ENCODE assay signal across 7 cellular contexts in genomic region chr17:46417907-46418306, GRCh38. TPM values are rescaled to one million over a fixed set of nuclear protein-coding genes. Genes with fewer than 3 reads are reported as not detected.
DNase-seq lines count a peak whose midpoint lies in the region; ATAC-seq, FAIRE-seq and TF ChIP-seq lines count a peak whose summit lies in the region.
"Not testable (repeated sequence)": the region's sequence is repeated elsewhere in the genome, so short reads cannot be mapped to it uniquely, and the experiment has no call there.

No MANE protein-coding gene starts in this region.

- not testable (repeated sequence) for H3K9ac ChIP-seq in K562 (ENCODE audit: insufficient read depth in 1 of 2, low read depth in 2 of 2, low read length in 2 of 2)

- not testable (repeated sequence) for H3K36me3 Mint-ChIP-seq in endothelial cell (ENCODE audit: low read depth, unreplicated experiment); natural killer cell

- H2AFZ ChIP-seq in K562 (ENCODE audit: low read depth, low read length), result not testable (repeated sequence)

- not testable (repeated sequence) for BruUV-seq in K562 (replicated peaks; lab: Mats Ljungman, UMichigan)

- TF ChIP-seq CTCF in HL-60 (IDR thresholded peaks at IDR 0.05; ENCODE audit: insufficient read depth, low read length); RWPE2 (IDR thresholded peaks at IDR 0.05; ENCODE audit: poor library complexity, severe bottlenecking); K562 (IDR thresholded peaks at IDR 0.05 in 2 of 3, conservative IDR thresholded peaks at IDR 0.05 in 1 of 3; ENCODE audit: insufficient read depth in 2 of 3, low read depth in 1 of 3, low read length in 3 of 3); endothelial cell (IDR thresholded peaks at IDR 0.05; ENCODE audit: unreplicated experiment); foreskin keratinocyte (conservative IDR thresholded peaks at IDR 0.05); natural killer cell (IDR thresholded peaks at IDR 0.05): not testable (repeated sequence)

- TF ChIP-seq EP300 in K562 (IDR thresholded peaks at IDR 0.05; ENCODE audit: low read length), result not testable (repeated sequence)

- TF ChIP-seq POLR2A in K562 (conservative IDR thresholded peaks at IDR 0.05), result not testable (repeated sequence)

- not testable (repeated sequence) for FAIRE-seq in K562 (lab: Jason Lieb, UNC)

- H3K36me3 ChIP-seq in RWPE2 (ENCODE audit: low read depth); K562 (ENCODE audit: control insufficient read depth, insufficient read depth, low read length): not testable (repeated sequence)

- ATAC-seq in RWPE2 (ENCODE audit: low read depth), result peak; percentile 87
- ATAC-seq in K562, result 0 out of 3 replicates have a peak, but pooled peaks have one; percentile 34
- ATAC-seq in foreskin keratinocyte, result peak; percentile 35
- ATAC-seq in natural killer cell, result peak in 2 of 3 donors; percentile 41 to 60

- H3K27me3 Mint-ChIP-seq in endothelial cell (ENCODE audit: unreplicated experiment); natural killer cell (ENCODE audit: low read depth in 2 of 2): not testable (repeated sequence)

- intact Hi-C loops in K562 (cut with micrococcal nuclease); natural killer cell (cut with micrococcal nuclease): not testable (repeated sequence)

- H3K9me3 Mint-ChIP-seq in endothelial cell (ENCODE audit: unreplicated experiment); natural killer cell: not testable (repeated sequence)

- H3K27ac ChIP-seq in HL-60 (replicated peaks); RWPE2 (ENCODE audit: poor library complexity, severe bottlenecking); K562 (ENCODE audit: extremely low read depth, low read depth, low read length); foreskin keratinocyte: not testable (repeated sequence)

- H3K9me1 ChIP-seq in K562 (ENCODE audit: control insufficient read depth, insufficient read depth, low read length), result not testable (repeated sequence)

- peak; percentile 15 for DNase-seq in ELR (ENCODE audit: low read depth)
- DNase-seq in HL-60 (ENCODE audit: low read depth in 1 of 2, low spot score in 1 of 2), result peak; percentile 77 to 88
- not testable (repeated sequence) for DNase-seq in RWPE2 (ENCODE audit: low spot score); K562 (ENCODE audit: extremely low read depth in 1 of 4, low spot score in 3 of 4); endothelial cell (ENCODE audit: low spot score); natural killer cell
- DNase-seq in foreskin keratinocyte, result peak; percentile 21 to 27

- in situ Hi-C loops in K562 (cut with MboI), result not testable (repeated sequence)

- POLR2A ChIA-PET in K562 (lab: Yijun Ruan, JAX), result not testable (repeated sequence)

- H3K79me2 ChIP-seq in K562 (ENCODE audit: control insufficient read depth, insufficient read depth, low read length), result not testable (repeated sequence)

- not testable (repeated sequence) for H3K27me3 ChIP-seq in HL-60 (ENCODE audit: insufficient read depth, poor library complexity, severe bottlenecking); RWPE2 (ENCODE audit: insufficient read depth, poor library complexity, severe bottlenecking); K562 (ENCODE audit: control insufficient read depth in 2 of 2, insufficient read depth in 2 of 2, low read length in 2 of 2); foreskin keratinocyte

- not testable (repeated sequence) for H3K4me2 ChIP-seq in K562 (ENCODE audit: insufficient read depth, low read length)

- no CpG with 5 or more reads among the region's 7 CpGs for WGBS in K562 (ENCODE audit: insufficient coverage, low coverage, missing lambda C conversion rate)

- H4K20me1 ChIP-seq in K562 (replicated peaks; ENCODE audit: control insufficient read depth, insufficient read depth, low read length), result not testable (repeated sequence)

- TF ChIP-seq RAD21 in K562 (CRISPR knock-in tag; conservative IDR thresholded peaks at IDR 0.05 in 1 of 2, IDR thresholded peaks at IDR 0.05 in 1 of 2), result not testable (repeated sequence)

- not testable (repeated sequence) for H3K4me1 ChIP-seq in RWPE2 (ENCODE audit: insufficient read depth, poor library complexity, severe bottlenecking); K562 (replicated peaks in 1 of 2; ENCODE audit: control insufficient read depth in 2 of 2, insufficient read depth in 2 of 2, low read length in 2 of 2); foreskin keratinocyte

- peak overlapping the region; percentile 48 for H3K27ac Mint-ChIP-seq in endothelial cell (ENCODE audit: unreplicated experiment)
- not testable (repeated sequence) for H3K27ac Mint-ChIP-seq in natural killer cell

- H3K9me3 ChIP-seq in RWPE2 (ENCODE audit: severe bottlenecking); K562 (replicated peaks; ENCODE audit: control insufficient read depth, insufficient read depth, low read depth, low read length): not testable (repeated sequence)

- CTCF ChIA-PET in K562 (lab: Yijun Ruan, JAX; ENCODE audit: low intra/inter-chr PET ratio), result not testable (repeated sequence)

- not testable (repeated sequence) for H3K4me3 ChIP-seq in HL-60 (replicated peaks; ENCODE audit: insufficient read depth, low read length); RWPE2 (ENCODE audit: severe bottlenecking); K562

- H3K4me3 Mint-ChIP-seq in endothelial cell (ENCODE audit: unreplicated experiment); natural killer cell: not testable (repeated sequence)

- not testable (repeated sequence) for H3K4me1 Mint-ChIP-seq in endothelial cell (ENCODE audit: unreplicated experiment); natural killer cell

RNA-seq across cellular contexts. Expression of gene ARL17B, which starts 56.3 kb away (rescaled TPM):
- total RNA-seq in K562 (2011; cell fraction: chromatin; rRNA removed; ENCODE audit: low replicate concordance), result 15.3 and 31.1 TPM in 2 replicates
- 6.5 and 8.8 TPM in 2 replicates for total RNA-seq in K562 (2011; cell fraction: nucleolus; rRNA removed)
- 11.1 and 13.6 TPM in 2 replicates for total RNA-seq in K562 (2011; cell fraction: nucleoplasm; rRNA removed)
- total RNA-seq in K562 (2014; rRNA removed) (4.4 and 8.2 TPM in 2 replicates), K562 (2014; rRNA removed; fragmentation: Illumina TruSeq; extraction: Trizol) (5.0 and 6.2 TPM in 2 replicates), K562 (2015; rRNA removed; fragmentation: Illumina TruSeq; extraction: Trizol) (4.0 and 4.5 TPM in 2 replicates), K562 (2021) (11.9 and 12.1 TPM in 2 replicates), endothelial cell (ENCODE audit: unreplicated experiment) (9.5 TPM), foreskin keratinocyte (6.5 and 11.3 TPM in 2 replicates), natural killer cell (10 to 100 TPM; 18.6 to 30.3 (median 20.0) TPM)
- polyA plus RNA-seq in K562 (2011; rRNA removed) (5.7 and 8.4 TPM in 2 replicates), K562 (2014; fragmentation: Illumina TruSeq; extraction: Trizol) (3.4 and 7.2 TPM in 2 replicates), K562 (2014; fragmentation: Nextera tagmentation; extraction: Ambion mirVana) (10 to 100 TPM; 19.3 to 24.2 TPM), K562 (2014; rRNA removed) (7.0 and 14.5 TPM in 2 replicates), foreskin keratinocyte (8.5 and 12.2 TPM in 2 replicates)
- 1.4 and 2.4 TPM in 2 replicates for polyA plus RNA-seq in K562 (2011; cell fraction: cytosol; rRNA removed)
- polyA plus RNA-seq in K562 (2011; cell fraction: nucleus; rRNA removed), result 13.0 and 14.0 TPM in 2 replicates
- 2.6 and 10.0 TPM in 2 replicates for polyA plus RNA-seq in K562 (2012)
- 3.3 and 4.0 TPM in 2 replicates for polyA minus RNA-seq in K562 (2011; rRNA and poly(A)+ RNA removed)
- 1.1 and 4.6 TPM in 2 replicates for polyA minus RNA-seq in K562 (2011; cell fraction: cytosol; rRNA and poly(A)+ RNA removed)
- polyA minus RNA-seq in K562 (2011; cell fraction: nucleus; rRNA and poly(A)+ RNA removed), result 3.9 and 5.1 TPM in 2 replicates

Comparison
In these comparisons a context has a peak if more than half of its experiments do, and no peak if none do; other contexts are left out.
1. ATAC-seq: peak in every context shown above with its lines; median percentile 87 in RWPE2; 50 in natural killer cell; 35 in foreskin keratinocyte; 34 in K562.